ENCODE assay signal across 14 cellular contexts in the genomic region with DNA sequence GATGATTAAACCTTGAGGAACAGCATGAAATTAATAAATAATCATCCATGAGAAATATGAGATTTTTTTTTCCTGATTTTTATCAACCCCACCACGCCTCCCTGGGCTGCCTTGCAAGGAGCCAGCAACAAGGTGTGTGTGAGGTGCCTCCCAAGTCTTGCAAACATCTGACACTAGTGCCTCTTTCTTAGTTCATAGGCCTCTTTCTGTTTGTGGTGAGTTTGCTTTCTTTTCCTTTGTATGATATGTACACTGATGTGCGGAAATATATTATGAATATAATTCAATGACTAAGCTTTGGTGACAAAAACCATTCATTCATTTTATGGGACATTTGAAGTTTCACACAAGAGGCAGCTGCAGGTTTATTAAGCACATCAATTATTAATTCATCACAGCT.
A peak's percentile ranks its signal among the peaks of the same experiment; 100 is the strongest.
DNase-seq lines count a peak whose midpoint lies in the region; ATAC-seq and TF ChIP-seq lines count a peak whose summit lies in the region.
"Had no signal": no experiment of that assay in that cellular context is flagged by ENCODE, and none has a peak within 500 bp of the region (broad histone marks: within the 10 kb centered on the region; RNA-seq: fewer than 3 reads in every experiment).

No MANE protein-coding gene starts in this region.

- H3K79me2 ChIP-seq in mammary epithelial cell (ENCODE audit: insufficient read depth, low read length), result no peaks in the 10 kb centered on the region

- H3K4me3 Mint-ChIP-seq in MCF 10A (ENCODE audit: unreplicated experiment), result no peak overlapping the region
- no peak overlapping the region for H3K4me3 Mint-ChIP-seq in activated naive CD8-positive, alpha-beta T cell treated with anti-CD3 and anti-CD28 coated beads, Interleukin-2, amount 50 U/mL, for 24 hours

- POLR2A ChIA-PET in MCF 10A (lab: Yijun Ruan, JAX), result no interaction called here

- no peaks in the 10 kb centered on the region for H3K27me3 Mint-ChIP-seq in MCF 10A (ENCODE audit: insufficient read depth, unreplicated experiment)
- H3K27me3 Mint-ChIP-seq in activated naive CD8-positive, alpha-beta T cell treated with anti-CD3 and anti-CD28 coated beads, Interleukin-2, amount 50 U/mL, for 24 hours, result peaks cover 3% of the 10 kb centered on the region

- H3K4me3 ChIP-seq in mammary epithelial cell (replicated peaks in 1 of 3; ENCODE audit: insufficient read depth in 1 of 3, low read depth in 2 of 3, low read length in 3 of 3), result no peak overlapping the region
- H3K4me3 ChIP-seq: BLaER1 treated with 17β-estradiol and CSF1 and Interleukin-3, amounts not matched to agents 10 nM and 100 nM had no signal

- H3K9me3 Mint-ChIP-seq in MCF 10A (ENCODE audit: unreplicated experiment), result peaks cover 46% of the 10 kb centered on the region
- H3K9me3 Mint-ChIP-seq in activated naive CD8-positive, alpha-beta T cell treated with anti-CD3 and anti-CD28 coated beads, Interleukin-2, amount 50 U/mL, for 24 hours, result no peaks in the 10 kb centered on the region

- 78% methylated on average over 2 of the region's 2 CpGs for WGBS in mammary epithelial cell (ENCODE audit: low coverage, missing lambda C conversion rate)

- H3K4me2 ChIP-seq in mammary epithelial cell (ENCODE audit: insufficient read depth, low read depth, low read length), result no peak overlapping the region
- H3K4me2 ChIP-seq: BLaER1 treated with 17β-estradiol and CSF1 and Interleukin-3, amounts not matched to agents 10 nM and 100 nM had no signal

- H3K27me3 ChIP-seq in mammary epithelial cell (ENCODE audit: insufficient read depth, low read length), result no peaks in the 10 kb centered on the region
- H3K27me3 ChIP-seq: BLaER1 treated with 17β-estradiol and CSF1 and Interleukin-3, amounts not matched to agents 10 nM and 100 nM had no signal

- no peaks in the 10 kb centered on the region for H4K20me1 ChIP-seq in mammary epithelial cell (ENCODE audit: insufficient read depth, low read length)
- H4K20me1 ChIP-seq: BLaER1 treated with 17β-estradiol and CSF1 and Interleukin-3, amounts not matched to agents 10 nM and 100 nM had no signal

- BruUV-seq in mammary epithelial cell (replicated peaks; lab: Mats Ljungman, UMichigan), result no TSS peak
- no TSS peak for BruUV-seq in MCF 10A (replicated peaks; lab: Mats Ljungman, UMichigan)

- H3K36me3 ChIP-seq in mammary epithelial cell (ENCODE audit: insufficient read depth, low read length), result no peaks in the 10 kb centered on the region
- H3K36me3 ChIP-seq: BLaER1 treated with 17β-estradiol and CSF1 and Interleukin-3, amounts not matched to agents 10 nM and 100 nM had no signal

- no peak overlapping the region for H3K27ac Mint-ChIP-seq in MCF 10A (ENCODE audit: low read depth, unreplicated experiment)
- peak overlapping the region; percentile 75 for H3K27ac Mint-ChIP-seq in activated naive CD8-positive, alpha-beta T cell treated with anti-CD3 and anti-CD28 coated beads, Interleukin-2, amount 50 U/mL, for 24 hours

- dilution Hi-C loops in mammary epithelial cell (cut with HindIII; ENCODE audit: low sequenced_read_pairs), result loop anchor here (5.0 kb wide), 1 partner anchor 69 kb away; no protein-coding TSS in a partner anchor

- CTCF ChIA-PET in mammary epithelial cell (lab: Charles Lee; ENCODE audit: low non-redundant PET), result no interaction called here
- CTCF ChIA-PET in MCF 10A (lab: Yijun Ruan, JAX), result no interaction called here

- H3K27ac ChIP-seq in mammary epithelial cell (ENCODE audit: insufficient read depth, low read depth, low read length), result no peak overlapping the region
- H3K27ac ChIP-seq: BLaER1 treated with 17β-estradiol and CSF1 and Interleukin-3, amounts not matched to agents 10 nM and 100 nM had no signal

- H3K9me3 ChIP-seq in mammary epithelial cell (replicated peaks; ENCODE audit: insufficient read depth, low read length), result no peaks in the 10 kb centered on the region
- H3K9me3 ChIP-seq: BLaER1 treated with 17β-estradiol and CSF1 and Interleukin-3, amounts not matched to agents 10 nM and 100 nM; Caco-2 had no signal

- H2AFZ ChIP-seq in mammary epithelial cell (ENCODE audit: low read depth, low read length), result no peak overlapping the region

- H3K9ac ChIP-seq in mammary epithelial cell (ENCODE audit: insufficient read depth, low read length), result no peak overlapping the region
- H3K9ac ChIP-seq: BLaER1 treated with 17β-estradiol and CSF1 and Interleukin-3, amounts not matched to agents 10 nM and 100 nM had no signal

- no peak for TF ChIP-seq CTCF in mammary epithelial cell (conservative IDR thresholded peaks at IDR 0.05 in 1 of 2, IDR thresholded peaks at IDR 0.05 in 1 of 2; ENCODE audit: extremely low read depth in 1 of 2, insufficient read depth in 1 of 2, low read depth in 1 of 2, low read length in 2 of 2)
- no peak for TF ChIP-seq CTCF in MCF 10A (IDR thresholded peaks at IDR 0.05; ENCODE audit: unreplicated experiment)

- H3K4me1 ChIP-seq in mammary epithelial cell (ENCODE audit: insufficient read depth, low read length), result peaks cover 14% of the 10 kb centered on the region
- H3K4me1 ChIP-seq: Caco-2 had no signal

- no peak for DNase-seq in activated CD4-positive, CD25-positive, alpha-beta regulatory T cell treated with anti-CD3 and anti-CD28 coated beads, Interleukin-2, amount 50 U/mL, for 72 hours
- DNase-seq in mammary epithelial cell, result peak; percentile 3
- no peak for DNase-seq in MCF 10A (ENCODE audit: unreplicated experiment)
- DNase-seq in activated naive CD8-positive, alpha-beta T cell treated with anti-CD3 and anti-CD28 coated beads, Interleukin-2, amount 50 U/mL, for 24 hours, result no peak
- DNase-seq in effector CD4-positive, alpha-beta T cell, result no peak
- no peak for DNase-seq in cerebellar nuclear complex (lab: John Stamatoyannopoulos, UW)
- DNase-seq: Caco-2, HCEC 1CT, IMR-90, NCI-H1436, NCI-H510A treated with DMSO at 0.1 percent for 48 hours had no signal

- no peaks in the 10 kb centered on the region for H3K4me1 Mint-ChIP-seq in MCF 10A (ENCODE audit: insufficient read depth, unreplicated experiment)
- H3K4me1 Mint-ChIP-seq in activated naive CD8-positive, alpha-beta T cell treated with anti-CD3 and anti-CD28 coated beads, Interleukin-2, amount 50 U/mL, for 24 hours, result peaks cover 20% of the 10 kb centered on the region

- intact Hi-C loops in mammary epithelial cell (cut with micrococcal nuclease) (no loop called here), MCF 10A (cut with micrococcal nuclease) (no loop called here)

- in situ Hi-C loops in mammary epithelial cell (cut with MboI; ENCODE audit: low sequenced_read_pairs in 2 of 2), result no loop called here

- no peaks in the 10 kb centered on the region for H3K36me3 Mint-ChIP-seq in MCF 10A (ENCODE audit: insufficient read depth, unreplicated experiment)
- H3K36me3 Mint-ChIP-seq in activated naive CD8-positive, alpha-beta T cell treated with anti-CD3 and anti-CD28 coated beads, Interleukin-2, amount 50 U/mL, for 24 hours (ENCODE audit: low read depth), result no peaks in the 10 kb centered on the region

- ATAC-seq in activated CD4-positive, CD25-positive, alpha-beta regulatory T cell treated with anti-CD3 and anti-CD28 coated beads, Interleukin-2, amount 50 U/mL, for 24 hours, result peak; percentile 10 to 38
- ATAC-seq in activated naive CD8-positive, alpha-beta T cell treated with anti-CD3 and anti-CD28 coated beads, Interleukin-2, amount 50 U/mL, for 24 hours, result no peak
- no peak for ATAC-seq in GM18517 (IDR thresholded peaks at IDR 0.05; ENCODE audit: unreplicated experiment)

Comparison
In these comparisons a context has a peak if more than half of its experiments do, and no peak if none do; other contexts are left out.
1. ATAC-seq: peak in activated CD4-positive, CD25-positive, alpha-beta regulatory T cell treated with anti-CD3 and anti-CD28 coated beads, Interleukin-2, amount 50 U/mL, for 24 hours (2 of 2); none in activated naive CD8-positive, alpha-beta T cell treated with anti-CD3 and anti-CD28 coated beads, Interleukin-2, amount 50 U/mL, for 24 hours (single experiment) and GM18517 (single experiment).